1 cellular context compared by ENCODE assay signal in genomic region chr15:67897646-67898045, GRCh38.
TF ChIP-seq lines count a peak whose summit lies in the region.

No MANE protein-coding gene starts in this region.

TF ChIP-seq in SK-N-SH, 30 proteins besides CTCF, POLR2A, EP300 and RAD21 (continued from another document):
- TF ChIP-seq TEAD4 (IDR thresholded peaks at IDR 0.05; ENCODE audit: borderline replicate concordance, insufficient read depth) (no peak), RXRA (IDR thresholded peaks at IDR 0.05; ENCODE audit: borderline replicate concordance, low read depth) (no peak), YY1 (IDR thresholded peaks at IDR 0.05; ENCODE audit: low read depth) (no peak), JUND (IDR thresholded peaks at IDR 0.05) (no peak), ELF1 (IDR thresholded peaks at IDR 0.05) (no peak), RFX5 (IDR thresholded peaks at IDR 0.05; ENCODE audit: low read length) (no peak), POLR2AphosphoS5 (IDR thresholded peaks at IDR 0.05; ENCODE audit: low read depth, low read length) (no peak), ZBTB33 (IDR thresholded peaks at IDR 0.05; ENCODE audit: borderline replicate concordance, low read depth) (no peak), NFIC (IDR thresholded peaks at IDR 0.05; ENCODE audit: borderline replicate concordance) (no peak)
- TF ChIP-seq, protein P1, sequence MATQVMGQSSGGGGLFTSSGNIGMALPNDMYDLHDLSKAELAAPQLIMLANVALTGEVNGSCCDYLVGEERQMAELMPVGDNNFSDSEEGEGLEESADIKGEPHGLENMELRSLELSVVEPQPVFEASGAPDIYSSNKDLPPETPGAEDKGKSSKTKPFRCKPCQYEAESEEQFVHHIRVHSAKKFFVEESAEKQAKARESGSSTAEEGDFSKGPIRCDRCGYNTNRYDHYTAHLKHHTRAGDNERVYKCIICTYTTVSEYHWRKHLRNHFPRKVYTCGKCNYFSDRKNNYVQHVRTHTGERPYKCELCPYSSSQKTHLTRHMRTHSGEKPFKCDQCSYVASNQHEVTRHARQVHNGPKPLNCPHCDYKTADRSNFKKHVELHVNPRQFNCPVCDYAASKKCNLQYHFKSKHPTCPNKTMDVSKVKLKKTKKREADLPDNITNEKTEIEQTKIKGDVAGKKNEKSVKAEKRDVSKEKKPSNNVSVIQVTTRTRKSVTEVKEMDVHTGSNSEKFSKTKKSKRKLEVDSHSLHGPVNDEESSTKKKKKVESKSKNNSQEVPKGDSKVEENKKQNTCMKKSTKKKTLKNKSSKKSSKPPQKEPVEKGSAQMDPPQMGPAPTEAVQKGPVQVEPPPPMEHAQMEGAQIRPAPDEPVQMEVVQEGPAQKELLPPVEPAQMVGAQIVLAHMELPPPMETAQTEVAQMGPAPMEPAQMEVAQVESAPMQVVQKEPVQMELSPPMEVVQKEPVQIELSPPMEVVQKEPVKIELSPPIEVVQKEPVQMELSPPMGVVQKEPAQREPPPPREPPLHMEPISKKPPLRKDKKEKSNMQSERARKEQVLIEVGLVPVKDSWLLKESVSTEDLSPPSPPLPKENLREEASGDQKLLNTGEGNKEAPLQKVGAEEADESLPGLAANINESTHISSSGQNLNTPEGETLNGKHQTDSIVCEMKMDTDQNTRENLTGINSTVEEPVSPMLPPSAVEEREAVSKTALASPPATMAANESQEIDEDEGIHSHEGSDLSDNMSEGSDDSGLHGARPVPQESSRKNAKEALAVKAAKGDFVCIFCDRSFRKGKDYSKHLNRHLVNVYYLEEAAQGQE (IDR thresholded peaks at IDR 0.05; ENCODE audit: low read depth, low read length) = no peak
- TF ChIP-seq, protein P2, sequence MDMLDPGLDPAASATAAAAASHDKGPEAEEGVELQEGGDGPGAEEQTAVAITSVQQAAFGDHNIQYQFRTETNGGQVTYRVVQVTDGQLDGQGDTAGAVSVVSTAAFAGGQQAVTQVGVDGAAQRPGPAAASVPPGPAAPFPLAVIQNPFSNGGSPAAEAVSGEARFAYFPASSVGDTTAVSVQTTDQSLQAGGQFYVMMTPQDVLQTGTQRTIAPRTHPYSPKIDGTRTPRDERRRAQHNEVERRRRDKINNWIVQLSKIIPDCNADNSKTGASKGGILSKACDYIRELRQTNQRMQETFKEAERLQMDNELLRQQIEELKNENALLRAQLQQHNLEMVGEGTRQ (IDR thresholded peaks at IDR 0.05; ENCODE audit: borderline replicate concordance, low read depth, low read length) = no peak
